ENCODE assay signal across 22 cellular contexts in genomic region chr5:24487371-24487770, GRCh38.
"Had no signal": no experiment of that assay in that cellular context is flagged by ENCODE, and none has a peak within 500 bp of the region (broad histone marks: within the 10 kb centered on the region; RNA-seq: fewer than 3 reads in every experiment).

No MANE protein-coding gene starts in this region.

- H3K36me3 Mint-ChIP-seq: natural killer cell; stimulated activated memory B cell treated with anti-CD40 and anti-IgM and Interleukin-4, amounts not matched to agents 10 μg/mL and 1 μg/mL and 100 μg/mL, for 72 hours had no signal

- H3K9me3 ChIP-seq: esophagus muscularis mucosa, lower lobe of right lung, psoas muscle, spleen, testis, tibial artery had no signal

- H3K4me3 Mint-ChIP-seq: natural killer cell; neural progenitor cell; stimulated activated memory B cell treated with anti-CD40 and anti-IgM and Interleukin-4, amounts not matched to agents 10 μg/mL and 1 μg/mL and 100 μg/mL, for 72 hours; type B pancreatic cell had no signal

- H3K9me3 Mint-ChIP-seq: neural progenitor cell; stimulated activated memory B cell treated with anti-CD40 and anti-IgM and Interleukin-4, amounts not matched to agents 10 μg/mL and 1 μg/mL and 100 μg/mL, for 72 hours; type B pancreatic cell had no signal

- H3K9ac ChIP-seq: neural progenitor cell had no signal

- H2AFZ ChIP-seq: neural progenitor cell had no signal

- H3K4me2 ChIP-seq: neural progenitor cell had no signal

- DNase-seq: dermis blood vessel endothelial cell; effector memory CD4-positive, alpha-beta T cell; foreskin melanocyte; left ventricle myocardium superior; lower lobe of right lung; natural killer cell; psoas muscle; right cardiac atrium; spleen; stimulated activated CD4-positive, alpha-beta T cell treated with anti-CD3 and anti-CD28 coated beads, Interleukin-4, amount 100 ng/mL, for 4 hours; stimulated activated naive CD8-positive, alpha-beta T cell treated with anti-CD3 and anti-CD28 coated beads, Interleukin-15, Interleukin-2, amounts not matched to agents 100 U/mL and 50 U/mL, for 24 hours; substantia nigra; testis; tibial artery had no signal

- H3K27ac ChIP-seq: coronary artery, esophagus muscularis mucosa, lower lobe of right lung, neural progenitor cell, psoas muscle, skin epidermis, spleen, testis, tibial artery had no signal

- H3K27ac Mint-ChIP-seq: natural killer cell; neural progenitor cell; stimulated activated memory B cell treated with anti-CD40 and anti-IgM and Interleukin-4, amounts not matched to agents 10 μg/mL and 1 μg/mL and 100 μg/mL, for 72 hours; type B pancreatic cell had no signal

- H3K4me3 ChIP-seq: coronary artery, esophagus muscularis mucosa, lower lobe of right lung, neural progenitor cell, psoas muscle, skin epidermis, spleen, testis, tibial artery had no signal

- H3K36me3 ChIP-seq: esophagus muscularis mucosa, lower lobe of right lung, neural progenitor cell, spleen, tibial artery had no signal

- FAIRE-seq: endothelial cell of umbilical vein, keratinocyte had no signal

- H3K4me1 Mint-ChIP-seq: natural killer cell; stimulated activated memory B cell treated with anti-CD40 and anti-IgM and Interleukin-4, amounts not matched to agents 10 μg/mL and 1 μg/mL and 100 μg/mL, for 72 hours had no signal

- H3K27me3 ChIP-seq: esophagus muscularis mucosa, neural progenitor cell, spleen, testis, tibial artery had no signal

- H3K4me1 ChIP-seq: esophagus muscularis mucosa, lower lobe of right lung, neural progenitor cell, psoas muscle, spleen, testis, tibial artery had no signal

- H3K27me3 Mint-ChIP-seq: stimulated activated memory B cell treated with anti-CD40 and anti-IgM and Interleukin-4, amounts not matched to agents 10 μg/mL and 1 μg/mL and 100 μg/mL, for 72 hours; type B pancreatic cell had no signal

- ATAC-seq: left ventricle myocardium superior; lower lobe of right lung; natural killer cell; psoas muscle; right cardiac atrium; stimulated activated memory B cell treated with anti-CD40 and anti-IgM and Interleukin-4, amounts not matched to agents 10 μg/mL and 1 μg/mL and 100 μg/mL, for 72 hours; stimulated activated naive CD8-positive, alpha-beta T cell treated with anti-CD3 and anti-CD28 coated beads, Interleukin-15, Interleukin-2, amounts not matched to agents 100 U/mL and 50 U/mL, for 24 hours had no signal
